Comparison of ENCODE assay signal across 9 cellular contexts in genomic region chr5:177601126-177601525, GRCh38. TPM values are rescaled to one million over a fixed set of nuclear protein-coding genes. Genes with fewer than 3 reads are reported as not detected.
DNase-seq lines count a peak whose midpoint lies in the region; ATAC-seq and TF ChIP-seq lines count a peak whose summit lies in the region.
"Had no signal": no experiment of that assay in that cellular context is flagged by ENCODE, and none has a peak within 500 bp of the region (broad histone marks: within the 10 kb centered on the region; RNA-seq: fewer than 3 reads in every experiment).

No MANE protein-coding gene starts in this region.

- H3K9me3 ChIP-seq in SK-N-SH: no peaks in the 10 kb centered on the region
- no peaks in the 10 kb centered on the region for H3K9me3 ChIP-seq in smooth muscle cell (replicated peaks; ENCODE audit: low read depth)

- H3K4me1 ChIP-seq in SK-N-SH (ENCODE audit: control insufficient read depth in 1 of 2, insufficient read depth in 2 of 2, low read depth in 1 of 2, low read length in 1 of 2): peaks cover 3 to 19% of the 10 kb centered on the region in 2 experiments; a peak in 1 of 4 replicates
- H3K4me1 ChIP-seq in smooth muscle cell (ENCODE audit: low read depth): peaks cover 4% of the 10 kb centered on the region

- H3K27ac Mint-ChIP-seq in activated B cell treated with CpG ODN at 0.5 μM for 24 hours: peak overlapping the region; percentile 93

- H3K4me3 ChIP-seq in SK-N-SH (ENCODE audit: low read depth in 2 of 2, low read length in 1 of 2) (peak overlapping the region; percentile 81 to 87), fibroblast of the aortic adventitia (ENCODE audit: low read depth, low read length) (peak overlapping the region; percentile 83), smooth muscle cell (peak overlapping the region; percentile 93)

- no peak for TF ChIP-seq RAD21 in SK-N-SH (IDR thresholded peaks at IDR 0.05; ENCODE audit: low read length)

- TF ChIP-seq CTCF in SK-N-SH (IDR thresholded peaks at IDR 0.05) (no peak), activated B cell treated with CpG ODN at 0.5 μM for 24 hours (IDR thresholded peaks at IDR 0.05) (no peak), fibroblast of the aortic adventitia (IDR thresholded peaks at IDR 0.05; ENCODE audit: insufficient read depth, low read length) (no peak), smooth muscle cell (IDR thresholded peaks at IDR 0.05; ENCODE audit: borderline replicate concordance, insufficient read depth, poor library complexity, severe bottlenecking) (no peak)

- no peaks in the 10 kb centered on the region for H3K9me3 Mint-ChIP-seq in activated B cell treated with CpG ODN at 0.5 μM for 24 hours

- DNase-seq in SK-N-SH (no peak), activated B cell treated with CpG ODN at 0.5 μM for 24 hours (no peak), fibroblast of the aortic adventitia (ENCODE audit: low read depth) (no peak), smooth muscle cell (lab: John Stamatoyannopoulos, UW; ENCODE audit: unreplicated experiment) (no peak), EL (no peak), HK-2 (ENCODE audit: unreplicated experiment) (no peak)
- DNase-seq: T1000 had no signal

- H4K20me1 ChIP-seq in SK-N-SH (ENCODE audit: insufficient read depth) (no peaks in the 10 kb centered on the region), smooth muscle cell (ENCODE audit: low read depth) (peaks cover 7% of the 10 kb centered on the region)

- peaks cover 29% of the 10 kb centered on the region for H3K4me1 Mint-ChIP-seq in activated B cell treated with CpG ODN at 0.5 μM for 24 hours

- TF ChIP-seq EP300 in SK-N-SH (IDR thresholded peaks at IDR 0.05; ENCODE audit: borderline replicate concordance in 1 of 2, low read depth in 1 of 2, low read length in 1 of 2): no peak

- peaks cover 17% of the 10 kb centered on the region for H3F3A ChIP-seq in SK-N-SH (replicated peaks; ENCODE audit: insufficient read depth)
- H3F3A ChIP-seq in smooth muscle cell (ENCODE audit: low read depth): peaks cover 15% of the 10 kb centered on the region

- no peak for ATAC-seq in SK-N-SH treated with all-trans-retinoic acid at 6 μM for 48 hours
- no peak for ATAC-seq in activated B cell treated with CpG ODN at 0.5 μM for 24 hours (ENCODE audit: low read depth)
- ATAC-seq in HG03378 (IDR thresholded peaks at IDR 0.05; ENCODE audit: unreplicated experiment): no peak

- 0 out of 4 replicates have a peak overlapping the region, but pooled peaks of 1 of the 2 experiments have one; percentile 69 for H3K27ac ChIP-seq in SK-N-SH (ENCODE audit: low read depth in 2 of 2, low read length in 1 of 2)
- H3K27ac ChIP-seq in smooth muscle cell (ENCODE audit: low read depth): peak overlapping the region; percentile 82

- intact Hi-C loops in activated B cell treated with CpG ODN at 0.5 μM for 24 hours (cut with micrococcal nuclease): loop anchor here (2.0 to 10.0 kb wide), 3 partner anchors 46 to 554 kb away; partner anchors contain the start of genes FAM193B, LMAN2 and NHP2

- 92% methylated on average over 11 of the region's 11 CpGs for WGBS in SK-N-SH (ENCODE audit: low lambda C conversion rate)
- 98% methylated on average over 11 of the region's 11 CpGs for WGBS in smooth muscle cell (ENCODE audit: low lambda C conversion rate)

- POLR2A ChIA-PET in SK-N-SH (lab: Yijun Ruan, JAX): interaction anchor here (0.9 kb wide), 1 partner anchor 9 kb away, joined by 4 read pairs; no protein-coding TSS in a partner anchor
- POLR2A ChIA-PET in activated B cell treated with CpG ODN at 0.5 μM for 24 hours (lab: Charles Lee): interaction anchor here (0.5 to 3.4 kb wide), 7 partner anchors 9 to 1063 kb away, joined by 3 to 28 read pairs (median 3); partner anchors contain the start of genes DOK3, LMAN2 and TMED9

- H3K4me2 ChIP-seq in SK-N-SH (peak overlapping the region; percentile 88), smooth muscle cell (peak overlapping the region; percentile 93)

- no peak overlapping the region; the same call in 1 of the 2 replicates for H3K9ac ChIP-seq in SK-N-SH
- peak overlapping the region; percentile 88 for H3K9ac ChIP-seq in smooth muscle cell (ENCODE audit: low read depth)

- H3K36me3 Mint-ChIP-seq in activated B cell treated with CpG ODN at 0.5 μM for 24 hours (ENCODE audit: low read depth): peaks cover 22% of the 10 kb centered on the region

- no peak overlapping the region for H2AFZ ChIP-seq in SK-N-SH (ENCODE audit: low read depth)
- H2AFZ ChIP-seq in smooth muscle cell (ENCODE audit: low read depth): no peak overlapping the region

- CTCF ChIA-PET in SK-N-SH (lab: Yijun Ruan, JAX) (interaction anchor here (0.9 kb wide), 1 partner anchor 14 kb away, joined by 3 read pairs; no protein-coding TSS in a partner anchor), activated B cell treated with CpG ODN at 0.5 μM for 24 hours (lab: Charles Lee) (interaction anchor here (1.1 kb wide), 1 partner anchor 144 kb away, joined by 3 read pairs; no protein-coding TSS in a partner anchor)

- H3K4me3 Mint-ChIP-seq in activated B cell treated with CpG ODN at 0.5 μM for 24 hours: peak overlapping the region; percentile 91

- no peaks in the 10 kb centered on the region for H3K27me3 ChIP-seq in SK-N-SH (ENCODE audit: insufficient read depth)
- H3K27me3 ChIP-seq in smooth muscle cell (ENCODE audit: low read depth): no peaks in the 10 kb centered on the region

- H3K9me2 ChIP-seq in SK-N-SH: no peaks in the 10 kb centered on the region

- peaks cover 10% of the 10 kb centered on the region in 2 experiments for H3K36me3 ChIP-seq in SK-N-SH (replicated peaks in 1 of 2; ENCODE audit: control insufficient read depth in 1 of 2, insufficient read depth in 2 of 2, low read length in 1 of 2)
- no peaks in the 10 kb centered on the region for H3K36me3 ChIP-seq in smooth muscle cell (ENCODE audit: low read depth)

- H3K27me3 Mint-ChIP-seq in activated B cell treated with CpG ODN at 0.5 μM for 24 hours: no peaks in the 10 kb centered on the region

- H3K79me2 ChIP-seq in SK-N-SH (ENCODE audit: insufficient read depth) (peaks cover 19% of the 10 kb centered on the region), smooth muscle cell (ENCODE audit: low read depth) (peaks cover 11% of the 10 kb centered on the region)

TF ChIP-seq in SK-N-SH, 30 proteins besides CTCF, POLR2A, EP300 and RAD21 (continues in another document):
- TF ChIP-seq GABPA (IDR thresholded peaks at IDR 0.05; ENCODE audit: low read depth) (no peak), FOSL2 (IDR thresholded peaks at IDR 0.05; ENCODE audit: borderline replicate concordance, low read depth) (no peak), RXRA (IDR thresholded peaks at IDR 0.05; ENCODE audit: borderline replicate concordance, low read depth) (no peak), ELF1 (IDR thresholded peaks at IDR 0.05) (no peak)

TF ChIP-seq in SK-N-SH treated with all-trans-retinoic acid at 6 μM for 48 hours, 23 proteins besides CTCF, POLR2A, EP300 and RAD21:
- TF ChIP-seq ZFP30 (CRISPR knock-in tag; IDR thresholded peaks at IDR 0.05): no peak
- no peak for TF ChIP-seq TCF4 (CRISPR knock-in tag; IDR thresholded peaks at IDR 0.05; ENCODE audit: borderline replicate concordance)
- no peak for TF ChIP-seq PPARA (CRISPR knock-in tag; IDR thresholded peaks at IDR 0.05; ENCODE audit: borderline replicate concordance)

RNA-seq across cellular contexts. Expression of gene B4GALT7, which starts 1.2 kb away (rescaled TPM):
- polyA plus RNA-seq in SK-N-SH (2012; rRNA removed) (37.5 and 39.1 TPM in 2 replicates), smooth muscle cell (55.8 and 72.8 TPM in 2 replicates)
- 15.1 and 25.9 TPM in 2 replicates for polyA plus RNA-seq in SK-N-SH (2012; cell fraction: cytosol; rRNA removed)
- 65.2 and 69.8 TPM in 2 replicates for polyA plus RNA-seq in SK-N-SH (2012; cell fraction: nucleus; rRNA removed)
- total RNA-seq in activated B cell treated with CpG ODN at 0.5 μM for 24 hours (36.3 and 42.3 TPM in 2 replicates), fibroblast of the aortic adventitia (ENCODE audit: low replicate concordance) (16.8 and 21.5 TPM in 2 replicates), smooth muscle cell (34.6 and 41.5 TPM in 2 replicates)

RNA-seq across cellular contexts. Expression of gene TMED9, which starts 9.1 kb away (rescaled TPM):
- 264 and 320 TPM in 2 replicates for polyA plus RNA-seq in SK-N-SH (2012; rRNA removed)
- polyA plus RNA-seq in SK-N-SH (2012; cell fraction: cytosol; rRNA removed): 199 and 268 TPM in 2 replicates
- 117 and 153 TPM in 2 replicates for polyA plus RNA-seq in SK-N-SH (2012; cell fraction: nucleus; rRNA removed)
- 78.4 and 82.2 TPM in 2 replicates for total RNA-seq in activated B cell treated with CpG ODN at 0.5 μM for 24 hours
- 40.9 and 90.7 TPM in 2 replicates for total RNA-seq in fibroblast of the aortic adventitia (ENCODE audit: low replicate concordance)
- total RNA-seq in smooth muscle cell: 211 and 224 TPM in 2 replicates
- polyA plus RNA-seq in smooth muscle cell: 611 and 662 TPM in 2 replicates

RNA-seq across cellular contexts. Expression of gene FAM193B, which starts 46.8 kb away (rescaled TPM):
- polyA plus RNA-seq in SK-N-SH (2012; rRNA removed) (44.4 and 48.1 TPM in 2 replicates), smooth muscle cell (42.8 and 58.2 TPM in 2 replicates)
- polyA plus RNA-seq in SK-N-SH (2012; cell fraction: cytosol; rRNA removed): 10.1 and 14.0 TPM in 2 replicates
- polyA plus RNA-seq in SK-N-SH (2012; cell fraction: nucleus; rRNA removed): 327 and 442 TPM in 2 replicates
- total RNA-seq in activated B cell treated with CpG ODN at 0.5 μM for 24 hours (108 and 121 TPM in 2 replicates), fibroblast of the aortic adventitia (ENCODE audit: low replicate concordance) (13.7 and 20.2 TPM in 2 replicates), smooth muscle cell (28.3 and 36.5 TPM in 2 replicates)
